In genomic region chr6:108118359-108118724, GRCh38 we compare ENCODE assay signal across 10 cellular contexts. TPM values are rescaled to one million over a fixed set of nuclear protein-coding genes. Genes with fewer than 3 reads are reported as not detected.
DNase-seq lines count a peak whose midpoint lies in the region; ATAC-seq and TF ChIP-seq lines count a peak whose summit lies in the region.
"Had no signal": no experiment of that assay in that cellular context is flagged by ENCODE, and none has a peak within 500 bp of the region (broad histone marks: within the 10 kb centered on the region; RNA-seq: fewer than 3 reads in every experiment).

No MANE protein-coding gene starts in this region.

- no peak for TF ChIP-seq POLR2A in gastrocnemius medialis (IDR thresholded peaks at IDR 0.05)

- no peak for ATAC-seq in Panc1
- no peak for ATAC-seq in gastrocnemius medialis
- ATAC-seq in GM21526 (IDR thresholded peaks at IDR 0.05; ENCODE audit: low FRiP score, unreplicated experiment) = no peak

- in situ Hi-C loops in Panc1 (cut with HindIII; ENCODE audit: low pct_unique_long_range_greater_than_20kb, low sequenced_read_pairs) (no loop called here), gastrocnemius medialis (cut with MboI; ENCODE audit: low sequenced_read_pairs in 4 of 4) (loop anchor here (10.0 to 25.0 kb wide), 3 partner anchors 369 to 406 kb away; no protein-coding TSS in a partner anchor)

- H3K27ac ChIP-seq in Panc1 (ENCODE audit: low read length) (no peak overlapping the region), gastrocnemius medialis (no peak overlapping the region)

- POLR2A ChIA-PET in Panc1 (lab: Charles Lee) (no interaction called here), GM10248 (lab: Yijun Ruan, JAX) (no interaction called here)

- H3K27me3 ChIP-seq in Panc1 (ENCODE audit: control insufficient read depth, insufficient read depth, low read length) (peaks cover 16% of the 10 kb centered on the region), gastrocnemius medialis (peaks cover 77 to 92% (median 92%) of the 10 kb centered on the region in 3 donors)

- H3K36me3 ChIP-seq in Panc1 (ENCODE audit: control insufficient read depth, insufficient read depth, low read length) (no peaks in the 10 kb centered on the region), gastrocnemius medialis (no peaks in the 10 kb centered on the region)

- H3K4me1 ChIP-seq in Panc1 (ENCODE audit: control insufficient read depth, insufficient read depth, low read length) = peaks cover 17% of the 10 kb centered on the region
- peaks cover 31 to 33% of the 10 kb centered on the region in 2 donors for H3K4me1 ChIP-seq in gastrocnemius medialis

- no peaks in the 10 kb centered on the region for H3K9me3 ChIP-seq in Panc1 (ENCODE audit: control insufficient read depth, insufficient read depth, low read depth, low read length)
- H3K9me3 ChIP-seq in gastrocnemius medialis = no peaks in the 10 kb centered on the region

- CTCF ChIA-PET in Panc1 (lab: Charles Lee) (no interaction called here), GM10248 (lab: Yijun Ruan, JAX) (interaction anchor here (1.0 to 3.2 kb wide), 2 partner anchors 12 to 51 kb away, joined by 3 to 7 read pairs; no protein-coding TSS in a partner anchor)

- TF ChIP-seq CTCF in GM12864 (IDR thresholded peaks at IDR 0.05; ENCODE audit: low read depth, low read length, missing control alignments) (no peak), Panc1 (IDR thresholded peaks at IDR 0.05) (no peak), foreskin fibroblast (IDR thresholded peaks at IDR 0.05; ENCODE audit: low read depth, low read length) (no peak), gastrocnemius medialis (IDR thresholded peaks at IDR 0.05 in 4 of 5, conservative IDR thresholded peaks at IDR 0.05 in 1 of 5) (no peak), GM10248 (IDR thresholded peaks at IDR 0.05; ENCODE audit: control extremely low read depth, extremely low read depth, low read depth, missing control alignments) (no peak)

- intact Hi-C loops in Panc1 (cut with micrococcal nuclease; ENCODE audit: unreplicated experiment) (loop anchor here (10.0 kb wide), 1 partner anchor 116 kb away; no protein-coding TSS in a partner anchor), gastrocnemius medialis (cut with DNase I; ENCODE audit: low total_unique reads) (loop anchor here (10.0 kb wide), 1 partner anchor 406 kb away; no protein-coding TSS in a partner anchor)

- DNase-seq in GM12864 (ENCODE audit: low read depth) = no peak
- DNase-seq in Panc1 (ENCODE audit: low read depth, low spot score) = no peak
- no peak for DNase-seq in foreskin fibroblast
- no peak for DNase-seq in gastrocnemius medialis
- DNase-seq in GM10248 (ENCODE audit: extremely low spot score) = no peak
- DNase-seq in SKM-1 treated with dmso at 0.1 percent for 144 hours (lab: John Stamatoyannopoulos, UW; ENCODE audit: unreplicated experiment) = no peak
- no peak for DNase-seq in HuH-7.5 (ENCODE audit: low spot score)
- DNase-seq: NCI-H2081 had no signal

- no TSS peak for BruUV-seq in Panc1 (replicated peaks; lab: Mats Ljungman, UMichigan)

- H3K4me3 ChIP-seq in GM12864 (ENCODE audit: low read depth, low read length) (peak overlapping the region; percentile 67), Panc1 (ENCODE audit: low read depth in 2 of 2, low read length in 2 of 2) (peak overlapping the region; percentile 57 to 75), foreskin fibroblast (ENCODE audit: low read depth in 1 of 2, low read length in 2 of 2) (peak overlapping the region; percentile 54 to 64), gastrocnemius medialis (peak overlapping the region; percentile 64 to 90 (median 66))

RNA-seq across cellular contexts. Expression of gene OSTM1, which starts 43.8 kb away (rescaled TPM):
- total RNA-seq in Panc1 (2021; ENCODE audit: unreplicated experiment) = 277 TPM
- 150 TPM for polyA plus RNA-seq in Panc1 (2012; ENCODE audit: insufficient read length)
- 10 to 100 TPM; 28.3 to 64.3 (median 40.0) TPM for total RNA-seq in gastrocnemius medialis

RNA-seq across cellular contexts. Expression of gene NR2E1, which starts 47.5 kb away (rescaled TPM):
- total RNA-seq in Panc1 (2021; ENCODE audit: unreplicated experiment) (0.13 TPM), gastrocnemius medialis (not detected)
- 0.15 TPM for polyA plus RNA-seq in Panc1 (2012; ENCODE audit: insufficient read length)
- total RNA-seq: progenitor cell of endocrine pancreas had no signal
